15 cellular contexts compared by ENCODE assay signal in genomic region chr2:148259674-148260073, GRCh38.
A peak's percentile ranks its signal among the peaks of the same experiment; 100 is the strongest.
DNase-seq lines count a peak whose midpoint lies in the region; ATAC-seq, FAIRE-seq and TF ChIP-seq lines count a peak whose summit lies in the region.
"Had no signal": no experiment of that assay in that cellular context is flagged by ENCODE, and none has a peak within 500 bp of the region (broad histone marks: within the 10 kb centered on the region; RNA-seq: fewer than 3 reads in every experiment).

No MANE protein-coding gene starts in this region.

- H3K4me2 ChIP-seq in keratinocyte (ENCODE audit: control insufficient read depth, extremely low read depth, insufficient read depth, low read depth, low read length): no peak overlapping the region

- H3K27ac ChIP-seq in keratinocyte (ENCODE audit: control insufficient read depth, insufficient read depth, low read length): peak overlapping the region; percentile 9
- H3K27ac ChIP-seq: 22Rv1 had no signal

- peaks cover 3% of the 10 kb centered on the region for H3K4me1 ChIP-seq in keratinocyte (ENCODE audit: control insufficient read depth, extremely low read depth, insufficient read depth, low read length)

- peak in 1 of 3 experiments; percentile 9 for TF ChIP-seq CTCF in keratinocyte (optimal IDR thresholded peaks at IDR 0.05 in 1 of 3, IDR thresholded peaks at IDR 0.05 in 1 of 3, conservative IDR thresholded peaks at IDR 0.05 in 1 of 3; ENCODE audit: extremely low read depth in 1 of 3, insufficient read depth in 2 of 3, low read length in 3 of 3)

- no peak overlapping the region for H2AFZ ChIP-seq in keratinocyte (ENCODE audit: control insufficient read depth, low read length)

- H3K9ac ChIP-seq in keratinocyte (ENCODE audit: control insufficient read depth, extremely low read depth, insufficient read depth, low read length): no peak overlapping the region

- H3K27me3 ChIP-seq in keratinocyte (ENCODE audit: control insufficient read depth, extremely low read depth, insufficient read depth, low read length): no peaks in the 10 kb centered on the region

- no peaks in the 10 kb centered on the region for H3K9me1 ChIP-seq in keratinocyte (ENCODE audit: control insufficient read depth, extremely low read depth, insufficient read depth, low read length)

- H4K20me1 ChIP-seq in keratinocyte (ENCODE audit: control insufficient read depth, extremely low read depth, insufficient read depth, low read length): no peaks in the 10 kb centered on the region

- dilution Hi-C loops in keratinocyte (cut with MboI; ENCODE audit: extremely low pct_ligation_motif_present, low sequenced_read_pairs): no loop called here

- H3K79me2 ChIP-seq in keratinocyte (ENCODE audit: control insufficient read depth, insufficient read depth, low read length): no peaks in the 10 kb centered on the region

- no peak overlapping the region for H3K4me3 ChIP-seq in keratinocyte (ENCODE audit: control insufficient read depth in 2 of 3, extremely low read depth in 1 of 3, insufficient read depth in 2 of 3, low read depth in 1 of 3, low read length in 3 of 3)

- H3K9me3 ChIP-seq in keratinocyte (ENCODE audit: control insufficient read depth, low read depth, low read length): peaks cover 4% of the 10 kb centered on the region

- FAIRE-seq in keratinocyte (lab: Jason Lieb, UNC): peak; percentile 57

- ATAC-seq in GM18511 (IDR thresholded peaks at IDR 0.05; ENCODE audit: unreplicated experiment) (no peak), GM18517 (IDR thresholded peaks at IDR 0.05; ENCODE audit: unreplicated experiment) (no peak)
- ATAC-seq: activated CD8-positive, alpha-beta memory T cell treated with anti-CD3 and anti-CD28 coated beads, Interleukin-2, amount 10 ng/mL, durations not matched to agents 7 days and 5 days; activated naive CD8-positive, alpha-beta T cell treated with anti-CD3 and anti-CD28 coated beads, Interleukin-2, amount 50 U/mL, for 24 hours had no signal

- peaks cover 0 to 3% of the 10 kb centered on the region in 2 experiments for H3K36me3 ChIP-seq in keratinocyte (ENCODE audit: control insufficient read depth in 2 of 2, extremely low read depth in 1 of 2, insufficient read depth in 2 of 2, low read length in 2 of 2)

- DNase-seq in DMS 273 (lab: John Stamatoyannopoulos, UW; ENCODE audit: unreplicated experiment) (peak; percentile 52), DMS 273 treated with DMSO at 0.1 percent for 48 hours (lab: John Stamatoyannopoulos, UW) (no peak), HT1080 (ENCODE audit: low read depth) (peak; percentile 53), astrocyte of the hippocampus (ENCODE audit: low read depth, low spot score) (peak; percentile 21), keratinocyte (ENCODE audit: low read depth, low spot score) (peak; percentile 21), NCI-H2107 (lab: John Stamatoyannopoulos, UW) (no peak)
- DNase-seq: activated CD8-positive, alpha-beta memory T cell treated with anti-CD3 and anti-CD28 coated beads, Interleukin-2, amount 10 ng/mL, durations not matched to agents 7 days and 5 days; activated naive CD8-positive, alpha-beta T cell treated with anti-CD3 and anti-CD28 coated beads, Interleukin-2, amount 50 U/mL, for 24 hours; effector CD4-positive, alpha-beta T cell; hypothalamus; NCI-H1105; substantia nigra had no signal

Comparison
In these comparisons a context has a peak if more than half of its experiments do, and no peak if none do; other contexts are left out.
1. DNase-seq: peak in DMS 273 (single experiment), HT1080 (single experiment), astrocyte of the hippocampus (single experiment) and keratinocyte (single experiment); none in DMS 273 treated with DMSO at 0.1 percent for 48 hours (single experiment) and NCI-H2107 (single experiment).